8 cellular contexts compared by ENCODE assay signal in the genomic region with DNA sequence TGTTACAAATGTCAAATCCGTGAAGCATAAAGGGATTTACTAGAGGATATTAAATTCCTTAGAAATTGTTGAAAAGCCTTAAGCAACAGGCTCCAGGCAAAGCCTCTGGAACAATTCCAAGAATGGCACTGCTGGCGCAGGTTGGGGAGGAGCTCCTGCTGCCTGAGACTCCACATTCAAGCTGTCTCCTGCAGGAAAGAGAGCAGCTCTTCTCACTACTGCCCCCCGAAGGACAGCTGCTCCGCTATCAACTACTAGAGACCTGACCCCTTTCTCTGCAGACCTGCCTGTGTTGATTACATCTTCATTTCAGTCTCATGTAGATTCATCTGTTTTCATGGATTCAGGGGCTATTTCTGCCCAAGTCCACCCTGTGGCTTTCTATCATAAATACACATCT.
DNase-seq lines count a peak whose midpoint lies in the region; ATAC-seq, FAIRE-seq and TF ChIP-seq lines count a peak whose summit lies in the region.
"Not testable (repeated sequence)": the region's sequence is repeated elsewhere in the genome, so short reads cannot be mapped to it uniquely, and the experiment has no call there.

No MANE protein-coding gene starts in this region.

- BruUV-seq in HepG2 (replicated peaks; lab: Mats Ljungman, UMichigan) = not testable (repeated sequence)

- CTCF ChIA-PET in HepG2 (lab: Yijun Ruan, JAX; ENCODE audit: low intra/inter-chr PET ratio, low total read pairs) = not testable (repeated sequence)

- not testable (repeated sequence) for H3K4me2 ChIP-seq in MM.1S (ENCODE audit: low read depth, low read length); HepG2 (ENCODE audit: low read depth, low read length)

- TF ChIP-seq CTCF in C4-2B (conservative IDR thresholded peaks at IDR 0.05) (peak; percentile 31), MM.1S (IDR thresholded peaks at IDR 0.05; ENCODE audit: low read length) (0 out of 2 replicates have a peak, but pooled peaks have one; percentile 5), endodermal cell (conservative IDR thresholded peaks at IDR 0.05) (peak; percentile 62)
- TF ChIP-seq CTCF in HepG2 (CRISPR knock-in tag; IDR thresholded peaks at IDR 0.05); testis (IDR thresholded peaks at IDR 0.05): not testable (repeated sequence)

- not testable (repeated sequence) for H3K27me3 ChIP-seq in MM.1S (replicated peaks; ENCODE audit: insufficient read depth, low read length); endodermal cell (ENCODE audit: control insufficient read depth, insufficient read depth, low read length, poor library complexity, severe bottlenecking); HepG2 (ENCODE audit: control insufficient read depth in 1 of 2, insufficient read depth in 2 of 2, low read length in 2 of 2); testis

- H3K9me3 ChIP-seq in MM.1S (replicated peaks; ENCODE audit: insufficient read depth, low read length); endodermal cell (ENCODE audit: control insufficient read depth, low read length); HepG2 (ENCODE audit: low read length); testis: not testable (repeated sequence)

- not testable (repeated sequence) for H3K4me1 ChIP-seq in MM.1S (ENCODE audit: low read length); endodermal cell (ENCODE audit: control insufficient read depth, insufficient read depth, low read length); HepG2 (ENCODE audit: insufficient read depth, low read length); testis

- H3K4me1 Mint-ChIP-seq in endodermal cell = not testable (repeated sequence)

- in situ Hi-C loops in HepG2 (cut with HindIII; ENCODE audit: extremely low pct_ligation_motif_present, low pct_unique_long_range_greater_than_20kb) = not testable (repeated sequence)

- not testable (repeated sequence) for H3K4me3 ChIP-seq in MM.1S (ENCODE audit: low read length); endodermal cell (ENCODE audit: low read length); HepG2 (replicated peaks in 1 of 3; ENCODE audit: insufficient read depth in 1 of 3, low read depth in 2 of 3, low read length in 3 of 3); testis

- not testable (repeated sequence) for H3K27me3 Mint-ChIP-seq in endodermal cell (ENCODE audit: insufficient read depth)

- intact Hi-C loops in HepG2 (cut with micrococcal nuclease; ENCODE audit: unreplicated experiment); testis (cut with DNase I; ENCODE audit: low total_unique reads): not testable (repeated sequence)

- DNase-seq in H54 (ENCODE audit: insufficient read length, low spot score); MM.1S; endodermal cell; HepG2 (ENCODE audit: low spot score): not testable (repeated sequence)
- peak; percentile 29 for DNase-seq in NCI-H82 (lab: John Stamatoyannopoulos, UW)
- DNase-seq in UCSD-AML1 (lab: John Stamatoyannopoulos, UW; ENCODE audit: unreplicated experiment) = peak; percentile 11
- DNase-seq in testis = peak; percentile 42

- peak; percentile 66 for ATAC-seq in HepG2

- H3F3A ChIP-seq in MM.1S (ENCODE audit: insufficient read depth, low read length) = not testable (repeated sequence)

- H3K79me2 ChIP-seq in MM.1S (ENCODE audit: low read length); HepG2 (ENCODE audit: insufficient read depth, low read length): not testable (repeated sequence)

- H4K20me1 ChIP-seq in MM.1S (ENCODE audit: insufficient read depth, low read length); HepG2 (ENCODE audit: insufficient read depth, low read length): not testable (repeated sequence)

- peaks cover 21% of the 10 kb centered on the region for H3K9me3 Mint-ChIP-seq in endodermal cell

- not testable (repeated sequence) for TF ChIP-seq EP300 in HepG2 (IDR thresholded peaks at IDR 0.05; ENCODE audit: low read depth in 2 of 2, low read length in 2 of 2); HepG2 (CRISPR knock-in tag; IDR thresholded peaks at IDR 0.05; ENCODE audit: borderline replicate concordance)

- WGBS in endodermal cell (ENCODE audit: insufficient coverage in 1 of 2, insufficient read length in 1 of 2), 2 experiments = 46% methylated on average over 4 of the region's 4 CpGs; no CpG with 5 or more reads in 1 of the 2 experiments
- WGBS in HepG2 (ENCODE audit: low lambda C conversion rate) = 0% methylated on average over 3 of the region's 4 CpGs
- 26 to 58% methylated on average over 2 to 4 of the region's 4 CpGs for WGBS in testis, 2 donors

- H3K27ac Mint-ChIP-seq in endodermal cell = not testable (repeated sequence)

- H3K36me3 Mint-ChIP-seq in endodermal cell (ENCODE audit: low read depth) = not testable (repeated sequence)

- not testable (repeated sequence) for TF ChIP-seq POLR2A in H54 (IDR thresholded peaks at IDR 0.05; ENCODE audit: low read depth, low read length); HepG2 (IDR thresholded peaks at IDR 0.05; ENCODE audit: insufficient read depth in 1 of 2, low read depth in 2 of 2, low read length in 2 of 2); testis (IDR thresholded peaks at IDR 0.05)

- not testable (repeated sequence) for H2AFZ ChIP-seq in MM.1S (ENCODE audit: low read length); HepG2 (ENCODE audit: low read length)

- H3K4me3 Mint-ChIP-seq in endodermal cell = not testable (repeated sequence)

- POLR2A ChIA-PET in HepG2 (lab: Yijun Ruan, JAX) = not testable (repeated sequence)

- not testable (repeated sequence) for H3K9ac ChIP-seq in MM.1S (ENCODE audit: low read length); endodermal cell (ENCODE audit: extremely low read depth, low read length, poor library complexity, severe bottlenecking); HepG2 (ENCODE audit: insufficient read depth, low read depth, low read length)

- not testable (repeated sequence) for H3K36me3 ChIP-seq in MM.1S (replicated peaks; ENCODE audit: insufficient read depth, low read length); endodermal cell (ENCODE audit: control insufficient read depth, insufficient read depth, low read length); HepG2 (replicated peaks in 1 of 2; ENCODE audit: control insufficient read depth in 1 of 2, insufficient read depth in 2 of 2, low read length in 2 of 2); testis (ENCODE audit: low read depth, missing control alignments)

- FAIRE-seq in H54 (lab: Jason Lieb, UNC) (peak; percentile 85), HepG2 (lab: Jason Lieb, UNC) (peak; percentile 43)

- not testable (repeated sequence) for H3K27ac ChIP-seq in C4-2B; MM.1S (ENCODE audit: low read length); endodermal cell (ENCODE audit: low read depth, low read length); HepG2 (ENCODE audit: extremely low read length, insufficient read depth, low read length); testis

- H3K9me2 ChIP-seq in MM.1S (replicated peaks; ENCODE audit: insufficient read depth, low read length) = not testable (repeated sequence)

- TF ChIP-seq RAD21 in HepG2 (CRISPR knock-in tag; IDR thresholded peaks at IDR 0.05) = not testable (repeated sequence)
